Comparison of ENCODE assay signal across 19 cellular contexts in genomic region chr1:216836316-216836715, GRCh38.
"Had no signal": no experiment of that assay in that cellular context is flagged by ENCODE, and none has a peak within 500 bp of the region (broad histone marks: within the 10 kb centered on the region; RNA-seq: fewer than 3 reads in every experiment).

No MANE protein-coding gene starts in this region.

- H3K27me3 ChIP-seq: body of pancreas, spleen, testis, upper lobe of left lung had no signal

- ATAC-seq: body of pancreas; left lobe of liver; natural killer cell treated with Interleukin-12 subunit alpha and Interleukin-12 subunit beta and Interleukin-15 and Interleukin-18, amount 100 ng/mL, for 72 hours; stimulated activated memory B cell treated with anti-CD40 and anti-IgM and Interleukin-4, amounts not matched to agents 10 μg/mL and 1 μg/mL and 100 μg/mL, for 72 hours had no signal

- H3K9me3 Mint-ChIP-seq: activated CD4-positive, alpha-beta memory T cell treated with anti-CD3 and anti-CD28 coated beads for 36 hours had no signal

- H3K36me3 ChIP-seq: spleen, upper lobe of left lung had no signal

- DNase-seq: activated CD4-positive, alpha-beta memory T cell treated with anti-CD3 and anti-CD28 coated beads for 36 hours; activated CD4-positive, alpha-beta T cell treated with anti-CD3 and anti-CD28 coated beads for 4 hours; activated naive CD4-positive, alpha-beta T cell treated with Interleukin-2 at 50 U/mL for 16 hours; activated naive CD8-positive, alpha-beta T cell treated with anti-CD3 and anti-CD28 coated beads, Interleukin-2, amount 10 ng/mL, durations not matched to agents 7 days and 5 days; activated T-cell treated with anti-CD3 and anti-CD28 coated beads for 4 hours; amygdala; body of pancreas; foreskin fibroblast; glutamatergic neuron; hypothalamus; islet precursor cell; spleen; stimulated activated CD4-positive, alpha-beta T cell treated with anti-CD3 and anti-CD28 coated beads, Interleukin-4, amount 100 ng/mL, for 4 hours; testis; upper lobe of left lung had no signal

- H3K4me3 Mint-ChIP-seq: activated CD4-positive, alpha-beta memory T cell treated with anti-CD3 and anti-CD28 coated beads for 36 hours; activated naive CD8-positive, alpha-beta T cell treated with anti-CD3 and anti-CD28 coated beads, Interleukin-2, amount 10 ng/mL, durations not matched to agents 7 days and 5 days; natural killer cell treated with Interleukin-12 subunit alpha and Interleukin-12 subunit beta and Interleukin-15 and Interleukin-18, amount 100 ng/mL, for 72 hours; stimulated activated memory B cell treated with anti-CD40 and anti-IgM and Interleukin-4, amounts not matched to agents 10 μg/mL and 1 μg/mL and 100 μg/mL, for 72 hours had no signal

- H3K4me1 Mint-ChIP-seq: activated naive CD8-positive, alpha-beta T cell treated with anti-CD3 and anti-CD28 coated beads, Interleukin-2, amount 10 ng/mL, durations not matched to agents 7 days and 5 days; stimulated activated memory B cell treated with anti-CD40 and anti-IgM and Interleukin-4, amounts not matched to agents 10 μg/mL and 1 μg/mL and 100 μg/mL, for 72 hours had no signal

- H3K4me1 ChIP-seq: body of pancreas, spleen, testis, upper lobe of left lung had no signal

- H3K27me3 Mint-ChIP-seq: activated CD4-positive, alpha-beta memory T cell treated with anti-CD3 and anti-CD28 coated beads for 36 hours; activated naive CD8-positive, alpha-beta T cell treated with anti-CD3 and anti-CD28 coated beads, Interleukin-2, amount 10 ng/mL, durations not matched to agents 7 days and 5 days; natural killer cell treated with Interleukin-12 subunit alpha and Interleukin-12 subunit beta and Interleukin-15 and Interleukin-18, amount 100 ng/mL, for 72 hours; stimulated activated memory B cell treated with anti-CD40 and anti-IgM and Interleukin-4, amounts not matched to agents 10 μg/mL and 1 μg/mL and 100 μg/mL, for 72 hours had no signal

- H3K4me3 ChIP-seq: body of pancreas, lung, spleen, testis, upper lobe of left lung had no signal

- H3K27ac Mint-ChIP-seq: activated CD4-positive, alpha-beta memory T cell treated with anti-CD3 and anti-CD28 coated beads for 36 hours; activated naive CD8-positive, alpha-beta T cell treated with anti-CD3 and anti-CD28 coated beads, Interleukin-2, amount 10 ng/mL, durations not matched to agents 7 days and 5 days; natural killer cell treated with Interleukin-12 subunit alpha and Interleukin-12 subunit beta and Interleukin-15 and Interleukin-18, amount 100 ng/mL, for 72 hours; stimulated activated memory B cell treated with anti-CD40 and anti-IgM and Interleukin-4, amounts not matched to agents 10 μg/mL and 1 μg/mL and 100 μg/mL, for 72 hours had no signal

- H3K27ac ChIP-seq: body of pancreas, spleen, testis, upper lobe of left lung had no signal

- H3K36me3 Mint-ChIP-seq: activated CD4-positive, alpha-beta memory T cell treated with anti-CD3 and anti-CD28 coated beads for 36 hours; activated naive CD8-positive, alpha-beta T cell treated with anti-CD3 and anti-CD28 coated beads, Interleukin-2, amount 10 ng/mL, durations not matched to agents 7 days and 5 days; stimulated activated memory B cell treated with anti-CD40 and anti-IgM and Interleukin-4, amounts not matched to agents 10 μg/mL and 1 μg/mL and 100 μg/mL, for 72 hours had no signal

- H3K9me3 ChIP-seq: body of pancreas, spleen, testis, upper lobe of left lung had no signal
